8 cellular contexts compared by ENCODE assay signal in the genomic region with DNA sequence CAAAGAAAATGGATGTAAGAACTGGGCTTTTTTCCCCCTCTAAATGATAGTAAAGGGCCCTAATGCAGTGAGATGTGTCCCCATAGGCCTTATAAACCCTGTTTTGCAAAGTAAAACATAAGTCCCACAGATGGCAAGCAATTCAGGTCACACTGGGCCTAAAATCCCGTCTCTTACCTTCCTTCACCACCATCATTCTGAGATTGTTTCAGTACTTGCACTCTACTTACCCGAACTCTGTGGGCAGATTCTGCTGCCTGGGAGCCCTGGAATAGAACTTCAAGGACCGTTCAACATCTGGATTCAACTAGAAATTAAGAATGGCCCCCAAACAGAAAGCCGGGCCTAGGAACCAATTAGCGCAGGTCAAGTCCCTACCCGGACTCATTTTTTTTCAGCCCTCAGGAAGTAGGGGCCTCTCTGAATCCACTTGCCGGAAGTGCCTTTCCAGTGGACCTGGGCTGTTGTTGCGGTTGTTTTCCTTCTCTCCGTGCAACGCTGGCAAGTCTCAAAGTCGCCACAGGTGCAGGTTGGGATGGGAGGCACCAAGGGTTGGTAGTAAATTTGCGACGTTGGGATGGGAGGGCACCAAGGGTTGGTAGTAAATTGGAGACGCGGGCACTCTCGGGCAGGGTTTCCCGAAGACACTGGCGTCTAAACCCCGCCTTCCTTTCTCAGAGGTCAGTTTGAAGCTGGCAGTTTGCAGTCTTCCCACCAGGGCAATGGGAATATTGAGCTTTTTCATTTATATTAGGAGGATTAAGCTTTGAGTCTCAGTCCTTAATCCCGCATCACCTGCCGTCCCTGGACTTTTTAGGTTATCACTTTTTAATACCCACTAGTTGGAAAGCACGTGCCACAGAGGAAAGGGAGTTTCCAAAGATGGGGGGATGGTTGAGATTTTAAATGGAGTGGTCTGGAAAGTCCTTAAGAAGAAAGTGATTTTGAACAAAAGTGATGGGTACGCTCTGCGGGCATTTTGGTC. TPM values are rescaled to one million over a fixed set of nuclear protein-coding genes. Genes with fewer than 3 reads are reported as not detected.
DNase-seq lines count a peak whose midpoint lies in the region; FAIRE-seq and TF ChIP-seq lines count a peak whose summit lies in the region.

A gene with protein sequence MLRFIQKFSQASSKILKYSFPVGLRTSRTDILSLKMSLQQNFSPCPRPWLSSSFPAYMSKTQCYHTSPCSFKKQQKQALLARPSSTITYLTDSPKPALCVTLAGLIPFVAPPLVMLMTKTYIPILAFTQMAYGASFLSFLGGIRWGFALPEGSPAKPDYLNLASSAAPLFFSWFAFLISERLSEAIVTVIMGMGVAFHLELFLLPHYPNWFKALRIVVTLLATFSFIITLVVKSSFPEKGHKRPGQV (plus strand): TSS at position 429 of the 985 bp plus-strand sequence. CDS start 2,888 bp downstream, outside the sequence.

- H3K9ac ChIP-seq in astrocyte (ENCODE audit: low read length) (peak within 1 kb of the TSS; percentile 98), rectal smooth muscle tissue (ENCODE audit: low read length) (peak within 1 kb of the TSS; percentile 85)

- H3K4me3 ChIP-seq in ACC112 (ENCODE audit: low read depth, low read length) (peak within 1 kb of the TSS; percentile 99), astrocyte (ENCODE audit: insufficient read depth, low read depth, low read length) (peak within 1 kb of the TSS; percentile 93), rectal smooth muscle tissue (ENCODE audit: low read length) (peak within 1 kb of the TSS; percentile 97), vagina (peak within 1 kb of the TSS; percentile 88 to 97)

- intact Hi-C loops in vagina (cut with DNase I): no loop called here

- peak within 1 kb of the TSS; percentile 99 for H3K27ac Mint-ChIP-seq in T-helper 2 cell treated with Interferon-gamma antibody and Interleukin-4, amounts not matched to agents 5 μg/mL and 100 μg/mL, for 36 hours
- peak within 1 kb of the TSS; percentile 96 for H3K27ac Mint-ChIP-seq in astrocyte (ENCODE audit: unreplicated experiment)

- H3K36me3 ChIP-seq in ACC112 (ENCODE audit: insufficient read depth, low read length) (peaks cover 5% of the 10 kb centered on the region; the same call in 1 of the 2 replicates), astrocyte (ENCODE audit: insufficient read depth, low read length) (no peaks in the 10 kb centered on the region), rectal smooth muscle tissue (ENCODE audit: control insufficient read depth, insufficient read depth, low read length) (peaks cover 5% of the 10 kb centered on the region), vagina (no peaks in the 10 kb centered on the region)

- peaks cover 18% of the 10 kb centered on the region for H3K4me1 Mint-ChIP-seq in T-helper 2 cell treated with Interferon-gamma antibody and Interleukin-4, amounts not matched to agents 5 μg/mL and 100 μg/mL, for 36 hours (ENCODE audit: low read depth)
- H3K4me1 Mint-ChIP-seq in astrocyte (ENCODE audit: low read depth, unreplicated experiment): peaks cover 4% of the 10 kb centered on the region

- H3K36me3 Mint-ChIP-seq in T-helper 2 cell treated with Interferon-gamma antibody and Interleukin-4, amounts not matched to agents 5 μg/mL and 100 μg/mL, for 36 hours (ENCODE audit: low read depth): peaks cover 23% of the 10 kb centered on the region
- H3K36me3 Mint-ChIP-seq in astrocyte (ENCODE audit: low read depth, unreplicated experiment): peaks cover 3% of the 10 kb centered on the region

- H2AFZ ChIP-seq in ACC112 (ENCODE audit: low read length, unreplicated experiment) (peak within 1 kb of the TSS; percentile 98), astrocyte (ENCODE audit: low read depth, low read length) (peak within 1 kb of the TSS; percentile 92)

- TF ChIP-seq POLR2A in vagina (IDR thresholded peaks at IDR 0.05): no peak

- peak within 1 kb of the TSS; percentile 95 for H3K4me2 ChIP-seq in astrocyte (ENCODE audit: low read length)

- H3K27me3 ChIP-seq in ACC112 (ENCODE audit: insufficient read depth, low read length): no peaks in the 10 kb centered on the region
- H3K27me3 ChIP-seq in astrocyte (ENCODE audit: insufficient read depth, low read length): no peaks in the 10 kb centered on the region
- no peaks in the 10 kb centered on the region for H3K27me3 ChIP-seq in rectal smooth muscle tissue (ENCODE audit: control insufficient read depth, insufficient read depth, low read length)
- no peaks in the 10 kb centered on the region for H3K27me3 ChIP-seq in vagina

- H3K4me1 ChIP-seq in ACC112 (ENCODE audit: control insufficient read depth, insufficient read depth, low read length, unreplicated experiment): peaks cover 13% of the 10 kb centered on the region
- peaks cover 8% of the 10 kb centered on the region for H3K4me1 ChIP-seq in astrocyte (ENCODE audit: insufficient read depth, low read length)
- peaks cover 3% of the 10 kb centered on the region for H3K4me1 ChIP-seq in rectal smooth muscle tissue (ENCODE audit: control insufficient read depth, insufficient read depth, low read length)
- H3K4me1 ChIP-seq in vagina: peaks cover 47% of the 10 kb centered on the region

- no peaks in the 10 kb centered on the region for H3K27me3 Mint-ChIP-seq in T-helper 2 cell treated with Interferon-gamma antibody and Interleukin-4, amounts not matched to agents 5 μg/mL and 100 μg/mL, for 36 hours (ENCODE audit: low read depth)
- H3K27me3 Mint-ChIP-seq in astrocyte (ENCODE audit: low read depth, unreplicated experiment): no peaks in the 10 kb centered on the region

- H3K79me2 ChIP-seq in ACC112 (ENCODE audit: control insufficient read depth, insufficient read depth, low read length, unreplicated experiment) (peaks cover 65% of the 10 kb centered on the region), astrocyte (ENCODE audit: insufficient read depth, low read length) (peaks cover 74% of the 10 kb centered on the region)

- DNase-seq in GM19239 (ENCODE audit: insufficient read length, low spot score) (peak; percentile 48), NCI-H2029 treated with DMSO at 0.1 percent for 48 hours (lab: John Stamatoyannopoulos, UW) (peak; percentile 96), astrocyte (ENCODE audit: low read depth) (peak; percentile 87), hepatic stellate cell (ENCODE audit: low spot score) (peak; percentile 85), vagina (ENCODE audit: extremely low spot score in 2 of 2) (peak in 1 of 2 donors; percentile 93)
- DNase-seq in T-helper 2 cell treated with Interferon-gamma antibody and Interleukin-4, amounts not matched to agents 5 μg/mL and 100 μg/mL, for 36 hours (ENCODE audit: low spot score): peak; percentile 79

- H4K20me1 ChIP-seq in astrocyte (ENCODE audit: insufficient read depth, low read length): peaks cover 15% of the 10 kb centered on the region

- H3K9me3 ChIP-seq in astrocyte (ENCODE audit: insufficient read depth, low read depth, low read length): no peaks in the 10 kb centered on the region
- H3K9me3 ChIP-seq in vagina: no peaks in the 10 kb centered on the region

- H3K4me3 Mint-ChIP-seq in T-helper 2 cell treated with Interferon-gamma antibody and Interleukin-4, amounts not matched to agents 5 μg/mL and 100 μg/mL, for 36 hours: peak within 1 kb of the TSS; percentile 99
- peak within 1 kb of the TSS; percentile 95 for H3K4me3 Mint-ChIP-seq in astrocyte (ENCODE audit: unreplicated experiment)

- TF ChIP-seq CTCF in astrocyte (IDR thresholded peaks at IDR 0.05; ENCODE audit: insufficient read depth, low read depth, low read length) (no peak), vagina (IDR thresholded peaks at IDR 0.05) (no peak)

- peak; percentile 82 for FAIRE-seq in GM19239 (lab: Jason Lieb, UNC)
- FAIRE-seq in astrocyte (lab: Jason Lieb, UNC): no peak

- no peaks in the 10 kb centered on the region for H3K9me3 Mint-ChIP-seq in T-helper 2 cell treated with Interferon-gamma antibody and Interleukin-4, amounts not matched to agents 5 μg/mL and 100 μg/mL, for 36 hours
- H3K9me3 Mint-ChIP-seq in astrocyte (ENCODE audit: unreplicated experiment): no peaks in the 10 kb centered on the region

- peak within 1 kb of the TSS; percentile 88 for H3K27ac ChIP-seq in ACC112 (ENCODE audit: low read depth, low read length)
- H3K27ac ChIP-seq in astrocyte (ENCODE audit: low read depth, low read length): peak within 1 kb of the TSS; percentile 94
- H3K27ac ChIP-seq in rectal smooth muscle tissue (ENCODE audit: low read depth, low read length): peak within 1 kb of the TSS; percentile 95
- peak within 1 kb of the TSS; percentile 99 for H3K27ac ChIP-seq in vagina

RNA-seq across cellular contexts. Expression of the gene that starts here (rescaled TPM):
- total RNA-seq in astrocyte (23.3 and 26.2 TPM in 2 replicates), vagina (13.3 TPM)
